ENCODE assay signal across 21 cellular contexts in genomic region chr17:70119961-70120360, GRCh38. TPM values are rescaled to one million over a fixed set of nuclear protein-coding genes. Genes with fewer than 3 reads are reported as not detected.
A peak's percentile ranks its signal among the peaks of the same experiment; 100 is the strongest.
DNase-seq lines count a peak whose midpoint lies in the region; ATAC-seq and TF ChIP-seq lines count a peak whose summit lies in the region.
"Had no signal": no experiment of that assay in that cellular context is flagged by ENCODE, and none has a peak within 500 bp of the region (broad histone marks: within the 10 kb centered on the region; RNA-seq: fewer than 3 reads in every experiment).

No MANE protein-coding gene starts in this region.

- H3K36me3 ChIP-seq in SK-N-SH (replicated peaks in 1 of 2; ENCODE audit: control insufficient read depth in 1 of 2, insufficient read depth in 2 of 2, low read length in 1 of 2): no peaks in the 10 kb centered on the region
- peaks cover 4% of the 10 kb centered on the region for H3K36me3 ChIP-seq in OCI-LY3 (replicated peaks; ENCODE audit: low read depth, low read length)
- H3K36me3 ChIP-seq in thyroid gland: no peaks in the 10 kb centered on the region
- H3K36me3 ChIP-seq: pancreas had no signal

- intact Hi-C loops in thyroid gland (cut with DNase I) (no loop called here), sciatic nerve (cut with DNase I) (no loop called here)

- whole genome bisulfite sequencing in SK-N-SH (ENCODE audit: low lambda C conversion rate): 66% methylated on average over 1 of the region's 1 CpG
- WGBS in thyroid gland, 2 donors: 66 to 74% methylated on average over 1 of the region's 1 CpG

- no peaks in the 10 kb centered on the region for H3K27me3 ChIP-seq in SK-N-SH (ENCODE audit: insufficient read depth)
- no peaks in the 10 kb centered on the region for H3K27me3 ChIP-seq in OCI-LY3 (ENCODE audit: low read depth, low read length)
- no peaks in the 10 kb centered on the region for H3K27me3 ChIP-seq in thyroid gland
- H3K27me3 ChIP-seq: pancreas had no signal

- H3K9me3 ChIP-seq in SK-N-SH: no peaks in the 10 kb centered on the region
- 0 out of 2 replicates have a peak, but pooled peaks cover 4% of the 10 kb centered on the region for H3K9me3 ChIP-seq in OCI-LY3 (ENCODE audit: insufficient read depth, low read length)
- H3K9me3 ChIP-seq in thyroid gland: no peaks in the 10 kb centered on the region
- H3K9me3 ChIP-seq: pancreas had no signal

- no peaks in the 10 kb centered on the region for H3K9me2 ChIP-seq in SK-N-SH

- H3K9ac ChIP-seq in SK-N-SH (no peak overlapping the region), OCI-LY3 (ENCODE audit: low read length) (peak overlapping the region; percentile 15; the same call in 1 of the 2 replicates)

- H2AFZ ChIP-seq in SK-N-SH (ENCODE audit: low read depth) (no peak overlapping the region), OCI-LY3 (ENCODE audit: low read depth, low read length) (no peak overlapping the region)

- H3K27ac ChIP-seq in SK-N-SH (ENCODE audit: low read depth in 2 of 2, low read length in 1 of 2) (no peak overlapping the region), OCI-LY3 (ENCODE audit: low read length) (peak overlapping the region; percentile 46), thyroid gland (peak overlapping the region in 2 of 3 donors; percentile 12 to 31)

- H3F3A ChIP-seq in SK-N-SH (replicated peaks; ENCODE audit: insufficient read depth): no peaks in the 10 kb centered on the region

- no peak for TF ChIP-seq CTCF in SK-N-SH (IDR thresholded peaks at IDR 0.05)
- TF ChIP-seq CTCF in OCI-LY3 (IDR thresholded peaks at IDR 0.05; ENCODE audit: low read depth, low read length): no peak
- TF ChIP-seq CTCF in fibroblast of pulmonary artery (IDR thresholded peaks at IDR 0.05; ENCODE audit: low read length, missing control alignments): no peak
- TF ChIP-seq CTCF in thyroid gland (IDR thresholded peaks at IDR 0.05): no peak

- H3K4me2 ChIP-seq in SK-N-SH (no peak overlapping the region), OCI-LY3 (ENCODE audit: low read length) (peak overlapping the region; percentile 53)

- no peaks in the 10 kb centered on the region for H4K20me1 ChIP-seq in SK-N-SH (ENCODE audit: insufficient read depth)
- H4K20me1 ChIP-seq in OCI-LY3 (ENCODE audit: insufficient read depth, low read length): no peaks in the 10 kb centered on the region

- POLR2A ChIA-PET in SK-N-SH (lab: Yijun Ruan, JAX): no interaction called here

- CTCF ChIA-PET in SK-N-SH (lab: Yijun Ruan, JAX): interaction anchor here (0.6 kb wide), 1 partner anchor 253 kb away, joined by 3 read pairs; no protein-coding TSS in a partner anchor

- no peak for TF ChIP-seq POLR2A in thyroid gland (IDR thresholded peaks at IDR 0.05)

- H3K79me2 ChIP-seq in SK-N-SH (ENCODE audit: insufficient read depth): no peaks in the 10 kb centered on the region
- H3K79me2 ChIP-seq in OCI-LY3 (ENCODE audit: low read length): no peaks in the 10 kb centered on the region

- ATAC-seq in SK-N-SH treated with all-trans-retinoic acid at 6 μM for 48 hours (no peak), sciatic nerve (no peak), HG02571 (IDR thresholded peaks at IDR 0.05; ENCODE audit: unreplicated experiment) (no peak)
- ATAC-seq: natural killer cell, PC-3 had no signal

- DNase-seq in SK-N-SH (no peak), fibroblast of pulmonary artery (ENCODE audit: low read depth) (peak; percentile 9), thyroid gland (no peak), sciatic nerve (ENCODE audit: low spot score) (no peak), ureter (ENCODE audit: low spot score) (no peak)
- DNase-seq: CD4-positive, CD25-positive, alpha-beta regulatory T cell; DMS153; KG1; mesenchymal stem cell; natural killer cell; NCI-H1417; NCI-H526 treated with DMSO at 0.1 percent for 48 hours; pancreas; PC-3; stimulated activated CD4-positive, alpha-beta T cell treated with anti-CD3 and anti-CD28 coated beads, Interleukin-2, amount 100 ng/mL, for 48 hours; T1000 had no signal

- H3K4me1 ChIP-seq in SK-N-SH (ENCODE audit: control insufficient read depth in 1 of 2, insufficient read depth in 2 of 2, low read depth in 1 of 2, low read length in 1 of 2) (no peaks in the 10 kb centered on the region), OCI-LY3 (ENCODE audit: low read length) (peaks cover 48% of the 10 kb centered on the region), thyroid gland (peaks cover 0 to 16% of the 10 kb centered on the region in 2 donors)

- H3K4me3 ChIP-seq in SK-N-SH (ENCODE audit: low read depth in 2 of 2, low read length in 1 of 2) (no peak overlapping the region), OCI-LY3 (ENCODE audit: low read length) (peak overlapping the region; percentile 2; the same call in 1 of the 2 replicates), fibroblast of pulmonary artery (replicated peaks; ENCODE audit: low read depth, low read length) (no peak overlapping the region), thyroid gland (replicated peaks in 1 of 3) (no peak overlapping the region)
- H3K4me3 ChIP-seq: pancreas had no signal

- TF ChIP-seq RAD21 in SK-N-SH (IDR thresholded peaks at IDR 0.05; ENCODE audit: low read length): no peak

- no peak for TF ChIP-seq EP300 in SK-N-SH (IDR thresholded peaks at IDR 0.05; ENCODE audit: borderline replicate concordance in 1 of 2, low read depth in 1 of 2, low read length in 1 of 2)

TF ChIP-seq in SK-N-SH, 30 proteins besides CTCF, POLR2A, EP300 and RAD21 (continues in another document):
- no peak for TF ChIP-seq PBX3 (IDR thresholded peaks at IDR 0.05)
- TF ChIP-seq TCF12 (IDR thresholded peaks at IDR 0.05): 0 out of 2 replicates have a peak, but pooled peaks have one; percentile 6
- no peak for TF ChIP-seq FOXJ3 (CRISPR knock-in tag; IDR thresholded peaks at IDR 0.05)

TF ChIP-seq in SK-N-SH treated with all-trans-retinoic acid at 6 μM for 48 hours, 23 proteins besides CTCF, POLR2A, EP300 and RAD21 (continues in another document):
- TF ChIP-seq PATZ1 (CRISPR knock-in tag; IDR thresholded peaks at IDR 0.05; ENCODE audit: borderline replicate concordance): no peak
- TF ChIP-seq TCF4 (CRISPR knock-in tag; IDR thresholded peaks at IDR 0.05; ENCODE audit: borderline replicate concordance): no peak
- no peak for TF ChIP-seq SNAI2 (CRISPR knock-in tag; IDR thresholded peaks at IDR 0.05)
- no peak for TF ChIP-seq RARB (CRISPR knock-in tag; IDR thresholded peaks at IDR 0.05)
- TF ChIP-seq CSRNP3 (CRISPR knock-in tag; IDR thresholded peaks at IDR 0.05): no peak
- TF ChIP-seq ZNF70 (CRISPR knock-in tag; IDR thresholded peaks at IDR 0.05): no peak
- TF ChIP-seq CREB5 (CRISPR knock-in tag; IDR thresholded peaks at IDR 0.05; ENCODE audit: low read depth): no peak
- no peak for TF ChIP-seq ZC3H10 (CRISPR knock-in tag; IDR thresholded peaks at IDR 0.05)
- TF ChIP-seq ZNF565 (CRISPR knock-in tag; conservative IDR thresholded peaks at IDR 0.05; ENCODE audit: low read depth): no peak
- no peak for TF ChIP-seq BACH2 (CRISPR knock-in tag; IDR thresholded peaks at IDR 0.05; ENCODE audit: borderline replicate concordance)

RNA-seq across cellular contexts. Expression of gene KCNJ16, which starts 44.9 kb away (rescaled TPM):
- not detected in 2 replicates for polyA plus RNA-seq in SK-N-SH (2012; rRNA removed)
- polyA plus RNA-seq in SK-N-SH (2012; cell fraction: cytosol; rRNA removed): not detected in 2 replicates
- not detected in 2 replicates for polyA plus RNA-seq in SK-N-SH (2012; cell fraction: nucleus; rRNA removed)
- 100 to 1,000 TPM; 296 to 403 (median 324) TPM for total RNA-seq in thyroid gland
- 10.3 TPM for total RNA-seq in sciatic nerve
- total RNA-seq in ureter: not detected
- total RNA-seq: activated CD8-positive, alpha-beta memory T cell treated with anti-CD3 and anti-CD28 coated beads for 36 hours; CD4-positive, CD25-positive, alpha-beta regulatory T cell; natural killer cell; PC-3 had no signal
- polyA plus RNA-seq: CD4-positive, CD25-positive, alpha-beta regulatory T cell had no signal

RNA-seq across cellular contexts. Expression of gene KCNJ2, which starts 49.4 kb away (rescaled TPM):
- 0.18 and 0.21 TPM in 2 replicates for polyA plus RNA-seq in SK-N-SH (2012; rRNA removed)
- 0.20 and 0.22 TPM in 2 replicates for polyA plus RNA-seq in SK-N-SH (2012; cell fraction: cytosol; rRNA removed)
- polyA plus RNA-seq in SK-N-SH (2012; cell fraction: nucleus; rRNA removed): 0.08 and 0.25 TPM in 2 replicates
- total RNA-seq in thyroid gland (1 to 10 TPM in 3 of 4 donors, under 1 TPM in 1; 0.93 to 4.3 (median 1.7) TPM), sciatic nerve (11.9 TPM), ureter (1.1 TPM)
- total RNA-seq: A172; activated CD8-positive, alpha-beta memory T cell treated with anti-CD3 and anti-CD28 coated beads for 36 hours had no signal
- polyA plus RNA-seq: CD4-positive, CD25-positive, alpha-beta regulatory T cell had no signal

Comparison
In these comparisons a context has a peak if more than half of its experiments do, and no peak if none do; other contexts are left out.
1. H3K27ac ChIP-seq: peak in OCI-LY3 (single experiment) and thyroid gland (2 of 3); none in SK-N-SH (0 of 2).
2. RNA of gene KCNJ16, which starts 44.9 kb away (total RNA-seq): 296 to 403 TPM in thyroid gland; 10.3 TPM in sciatic nerve (single experiment) and not detected in ureter (single experiment); every median in the first group is over 10 times any median in the second.